26 cellular contexts compared by ENCODE assay signal in genomic region chr18:57269756-57270534, GRCh38.
"Had no signal": no experiment of that assay in that cellular context is flagged by ENCODE, and none has a peak within 500 bp of the region (broad histone marks: within the 10 kb centered on the region; RNA-seq: fewer than 3 reads in every experiment).

No MANE protein-coding gene starts in this region.

- H3K4me3 ChIP-seq: esophagus muscularis mucosa, neural progenitor cell, right lobe of liver, skin epidermis, stomach, tibial nerve had no signal

- H3K4me1 Mint-ChIP-seq: activated CD4-positive, alpha-beta T cell treated with anti-CD3 and anti-CD28 coated beads, Interleukin-2, amount 10 ng/mL, durations not matched to agents 7 days and 5 days; activated CD8-positive, alpha-beta memory T cell treated with anti-CD3 and anti-CD28 coated beads, Interleukin-2, amount 10 ng/mL, durations not matched to agents 7 days and 5 days; central memory CD8-positive, alpha-beta T cell; natural killer cell; stimulated activated naive B cell treated with anti-CD40 and anti-IgM and Interleukin-4, amounts not matched to agents 10 μg/mL and 1 μg/mL and 100 μg/mL, for 72 hours; T-helper 17 cell had no signal

- DNase-seq: activated CD4-positive, alpha-beta T cell treated with anti-CD3 and anti-CD28 coated beads for 1 hour; activated CD4-positive, alpha-beta T cell treated with anti-CD3 and anti-CD28 coated beads, Interleukin-2, amount 10 ng/mL, durations not matched to agents 7 days and 5 days; activated CD8-positive, alpha-beta memory T cell treated with anti-CD3 and anti-CD28 coated beads, Interleukin-2, amount 10 ng/mL, durations not matched to agents 7 days and 5 days; activated CD8-positive, alpha-beta T cell treated with anti-CD3 and anti-CD28 coated beads, Interleukin-2, amount 10 ng/mL, durations not matched to agents 7 days and 5 days; activated naive CD4-positive, alpha-beta T cell; activated T-cell treated with anti-CD3 and anti-CD28 coated beads for 4 hours; activated T-cell treated with anti-CD3 and anti-CD28 coated beads, Interleukin-2, amount 50 U/mL, for 72 hours; endodermal cell; foreskin keratinocyte; left colon; midbrain; natural killer cell; occipital lobe; right lobe of liver; stimulated activated naive B cell treated with anti-CD40 and anti-IgM and Interleukin-4, amounts not matched to agents 10 μg/mL and 1 μg/mL and 100 μg/mL, for 72 hours; stomach; T-helper 17 cell; T1000 had no signal

- H3K4me3 Mint-ChIP-seq: activated CD4-positive, alpha-beta T cell treated with anti-CD3 and anti-CD28 coated beads, Interleukin-2, amount 10 ng/mL, durations not matched to agents 7 days and 5 days; activated CD8-positive, alpha-beta memory T cell treated with anti-CD3 and anti-CD28 coated beads, Interleukin-2, amount 10 ng/mL, durations not matched to agents 7 days and 5 days; activated CD8-positive, alpha-beta T cell treated with anti-CD3 and anti-CD28 coated beads, Interleukin-2, amount 10 ng/mL, durations not matched to agents 7 days and 5 days; activated T-cell treated with anti-CD3 and anti-CD28 coated beads, Interleukin-2, amount 50 U/mL, for 72 hours; central memory CD8-positive, alpha-beta T cell; dendritic cell treated with granulocyte-macrophage colony-stimulating factor and Interleukin-4, amounts not matched to agents 40 ng/mL and 50 ng/mL, for 4 days; endodermal cell; natural killer cell; neural progenitor cell; stimulated activated naive B cell treated with anti-CD40 and anti-IgM and Interleukin-4, amounts not matched to agents 10 μg/mL and 1 μg/mL and 100 μg/mL, for 72 hours; T-helper 17 cell; WTC11 had no signal

- H3K36me3 Mint-ChIP-seq: activated CD8-positive, alpha-beta memory T cell treated with anti-CD3 and anti-CD28 coated beads, Interleukin-2, amount 10 ng/mL, durations not matched to agents 7 days and 5 days; activated naive CD4-positive, alpha-beta T cell treated with anti-CD3 and anti-CD28 coated beads, Interleukin-2, amount 50 U/mL, for 72 hours; natural killer cell; neural progenitor cell; stimulated activated naive B cell treated with anti-CD40 and anti-IgM and Interleukin-4, amounts not matched to agents 10 μg/mL and 1 μg/mL and 100 μg/mL, for 72 hours; WTC11 had no signal

- H3K4me1 ChIP-seq: esophagus muscularis mucosa, foreskin keratinocyte, right lobe of liver, tibial nerve had no signal

- H3K27me3 ChIP-seq: esophagus muscularis mucosa, foreskin keratinocyte, neural progenitor cell, right lobe of liver, stomach, tibial nerve had no signal

- H3K27me3 Mint-ChIP-seq: activated CD4-positive, alpha-beta T cell treated with anti-CD3 and anti-CD28 coated beads, Interleukin-2, amount 10 ng/mL, durations not matched to agents 7 days and 5 days; dendritic cell treated with granulocyte-macrophage colony-stimulating factor and Interleukin-4, amounts not matched to agents 40 ng/mL and 50 ng/mL, for 4 days had no signal

- ATAC-seq: activated CD8-positive, alpha-beta memory T cell treated with anti-CD3 and anti-CD28 coated beads, Interleukin-2, amount 10 ng/mL, durations not matched to agents 7 days and 5 days; activated CD8-positive, alpha-beta T cell treated with anti-CD3 and anti-CD28 coated beads, Interleukin-2, amount 10 ng/mL, durations not matched to agents 7 days and 5 days; activated naive CD4-positive, alpha-beta T cell treated with anti-CD3 and anti-CD28 coated beads, Interleukin-2, amount 50 U/mL, for 72 hours; activated T-cell treated with anti-CD3 and anti-CD28 coated beads, Interleukin-2, amount 50 U/mL, for 72 hours; foreskin keratinocyte; left colon; natural killer cell; right lobe of liver; stimulated activated naive B cell treated with anti-CD40 and anti-IgM and Interleukin-4, amounts not matched to agents 10 μg/mL and 1 μg/mL and 100 μg/mL, for 72 hours; T-helper 17 cell; WTC11 had no signal

- H3K27ac Mint-ChIP-seq: activated CD4-positive, alpha-beta T cell treated with anti-CD3 and anti-CD28 coated beads, Interleukin-2, amount 10 ng/mL, durations not matched to agents 7 days and 5 days; activated CD8-positive, alpha-beta memory T cell treated with anti-CD3 and anti-CD28 coated beads, Interleukin-2, amount 10 ng/mL, durations not matched to agents 7 days and 5 days; activated CD8-positive, alpha-beta T cell treated with anti-CD3 and anti-CD28 coated beads, Interleukin-2, amount 10 ng/mL, durations not matched to agents 7 days and 5 days; activated naive CD4-positive, alpha-beta T cell treated with anti-CD3 and anti-CD28 coated beads, Interleukin-2, amount 50 U/mL, for 72 hours; activated T-cell treated with anti-CD3 and anti-CD28 coated beads, Interleukin-2, amount 50 U/mL, for 72 hours; dendritic cell treated with granulocyte-macrophage colony-stimulating factor and Interleukin-4, amounts not matched to agents 40 ng/mL and 50 ng/mL, for 4 days; endodermal cell; natural killer cell; neural progenitor cell; stimulated activated naive B cell treated with anti-CD40 and anti-IgM and Interleukin-4, amounts not matched to agents 10 μg/mL and 1 μg/mL and 100 μg/mL, for 72 hours; T-helper 17 cell; WTC11 had no signal

- H3K36me3 ChIP-seq: esophagus muscularis mucosa, neural progenitor cell, right lobe of liver, stomach, tibial nerve had no signal

- H3K27ac ChIP-seq: esophagus muscularis mucosa, foreskin keratinocyte, neural progenitor cell, right lobe of liver, skin epidermis, stomach, tibial nerve had no signal

- H3K9me3 ChIP-seq: esophagus muscularis mucosa, right lobe of liver, stomach, tibial nerve had no signal

- H3K9me3 Mint-ChIP-seq: activated CD4-positive, alpha-beta T cell treated with anti-CD3 and anti-CD28 coated beads, Interleukin-2, amount 10 ng/mL, durations not matched to agents 7 days and 5 days; activated T-cell treated with anti-CD3 and anti-CD28 coated beads, Interleukin-2, amount 50 U/mL, for 72 hours; central memory CD8-positive, alpha-beta T cell; dendritic cell treated with granulocyte-macrophage colony-stimulating factor and Interleukin-4, amounts not matched to agents 40 ng/mL and 50 ng/mL, for 4 days; endodermal cell; stimulated activated naive B cell treated with anti-CD40 and anti-IgM and Interleukin-4, amounts not matched to agents 10 μg/mL and 1 μg/mL and 100 μg/mL, for 72 hours; WTC11 had no signal
